18 cellular contexts compared by ENCODE assay signal in the genomic region with DNA sequence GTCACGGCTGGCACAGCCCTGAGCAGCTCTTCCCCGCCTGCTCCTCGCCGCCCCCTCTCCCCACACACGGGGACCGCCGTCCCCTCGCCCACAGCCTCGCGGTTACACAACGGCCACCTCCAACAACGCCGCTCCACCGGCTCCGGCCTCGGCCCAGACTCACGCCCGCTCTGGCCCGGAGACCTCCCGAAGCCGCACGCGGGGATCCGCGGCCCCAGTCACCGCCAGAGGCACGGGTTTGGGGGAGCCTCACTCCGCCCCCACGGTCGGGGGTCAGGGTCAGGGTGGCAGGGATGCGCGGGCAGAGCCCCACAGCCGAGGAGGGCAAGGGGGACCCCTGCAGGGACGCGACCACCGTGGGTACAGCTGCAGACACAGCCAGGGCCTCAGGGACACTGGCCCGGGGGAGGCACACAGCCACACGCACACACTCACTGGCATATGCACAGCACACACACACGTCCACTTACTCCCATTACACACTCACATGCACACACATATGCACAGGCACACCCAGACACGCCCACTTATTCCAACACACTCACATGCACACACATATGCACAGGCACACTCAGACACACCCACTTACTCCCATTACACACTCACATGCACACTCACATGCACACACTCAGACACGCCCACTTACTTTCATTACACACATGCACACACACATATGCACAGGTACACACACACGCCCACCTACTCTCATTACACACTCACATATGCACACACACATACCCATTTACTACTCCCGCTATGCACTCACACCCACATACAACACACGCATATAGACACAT. TPM values are rescaled to one million over a fixed set of nuclear protein-coding genes. Genes with fewer than 3 reads are reported as not detected.
A peak's percentile ranks its signal among the peaks of the same experiment; 100 is the strongest.
DNase-seq lines count a peak whose midpoint lies in the region; ATAC-seq, FAIRE-seq and TF ChIP-seq lines count a peak whose summit lies in the region.
"Had no signal": no experiment of that assay in that cellular context is flagged by ENCODE, and none has a peak within 500 bp of the region (broad histone marks: within the 10 kb centered on the region; RNA-seq: fewer than 3 reads in every experiment).

No MANE protein-coding gene starts in this region.

- H3K4me3 ChIP-seq in HEK293 (ENCODE audit: low read depth, low read length) (no peak overlapping the region), GM12878 (no peak overlapping the region), iPS-18a (ENCODE audit: low read length) (peak overlapping the region; percentile 70)
- H3K4me3 ChIP-seq: colonic mucosa, MG63 had no signal

- H3K4me1 Mint-ChIP-seq in activated CD4-positive, alpha-beta T cell treated with anti-CD3 and anti-CD28 coated beads, Interleukin-2, amount 10 ng/mL, durations not matched to agents 24 days and 14 days = peaks cover 13% of the 10 kb centered on the region

- TF ChIP-seq CTCF in HEK293 (tag by site-specific recombination; IDR thresholded peaks at IDR 0.05) (no peak), GM12878 (IDR thresholded peaks at IDR 0.05 in 2 of 3, conservative IDR thresholded peaks at IDR 0.05 in 1 of 3; ENCODE audit: control insufficient read depth in 2 of 3, extremely low read depth in 1 of 3, insufficient read depth in 1 of 3, low read depth in 3 of 3, low read length in 3 of 3) (no peak)

- H3K79me2 ChIP-seq in GM12878 (ENCODE audit: control insufficient read depth, insufficient read depth, low read length) = no peaks in the 10 kb centered on the region

- in situ Hi-C loops in GM12878 (cut with MboI) = no loop called here

- ATAC-seq in GM12878 = no peak
- ATAC-seq: esophagus mucosa had no signal

- TF ChIP-seq RAD21 in GM12878 (IDR thresholded peaks at IDR 0.05; ENCODE audit: insufficient read depth, low read depth, low read length) = no peak

- H2AFZ ChIP-seq in GM12878 (ENCODE audit: control insufficient read depth, low read depth, low read length) = no peak overlapping the region

- no peak for FAIRE-seq in GM12878 (lab: Jason Lieb, UNC)
- FAIRE-seq: RCC 7860 had no signal

- no peak overlapping the region for H3K4me2 ChIP-seq in GM12878 (ENCODE audit: control insufficient read depth, insufficient read depth)

- H3K36me3 ChIP-seq in HEK293 (ENCODE audit: control insufficient read depth in 2 of 2, insufficient read depth in 1 of 2, low read length in 2 of 2) (no peaks in the 10 kb centered on the region), GM12878 (ENCODE audit: control insufficient read depth in 2 of 2, insufficient read depth in 2 of 2, low read length in 1 of 2) (no peaks in the 10 kb centered on the region), iPS-18a (ENCODE audit: control insufficient read depth, low read depth, low read length) (no peaks in the 10 kb centered on the region)
- H3K36me3 ChIP-seq: BE2C, colonic mucosa, MG63 had no signal

- H3K9me3 ChIP-seq in HEK293 (ENCODE audit: control insufficient read depth, insufficient read depth, low read depth, low read length) (0 out of 2 replicates have a peak, but pooled peaks cover 2% of the 10 kb centered on the region), GM12878 (replicated peaks; ENCODE audit: control insufficient read depth, insufficient read depth, low read length) (no peaks in the 10 kb centered on the region; the same call in 2 of the 3 replicates), iPS-18a (ENCODE audit: control insufficient read depth, low read depth, low read length) (no peaks in the 10 kb centered on the region)
- H3K9me3 ChIP-seq: BE2C, colonic mucosa, MG63 had no signal

- 72% methylated on average over 38 of the region's 44 CpGs for WGBS in GM12878 (ENCODE audit: insufficient coverage, insufficient replicate concordance, low lambda C conversion rate, missing lambda C conversion rate)

- peaks cover 10% of the 10 kb centered on the region for H3K9me3 Mint-ChIP-seq in activated CD4-positive, alpha-beta T cell treated with anti-CD3 and anti-CD28 coated beads, Interleukin-2, amount 10 ng/mL, durations not matched to agents 24 days and 14 days
- H3K9me3 Mint-ChIP-seq: activated CD4-positive, alpha-beta memory T cell treated with anti-CD3 and anti-CD28 coated beads for 36 hours had no signal

- DNase-seq in GM12878 (ENCODE audit: low read depth, low spot score) = no peak
- DNase-seq in retina = peak; percentile 70
- no peak for DNase-seq in NCI-H526 treated with DMSO at 0.1 percent for 48 hours (lab: John Stamatoyannopoulos, UW)
- DNase-seq in NCI-H2227 treated with DMSO at 0.1 percent for 48 hours (lab: John Stamatoyannopoulos, UW) = no peak
- DNase-seq in activated CD4-positive, alpha-beta T cell treated with anti-CD3 and anti-CD28 coated beads, Interleukin-2, amount 10 ng/mL, durations not matched to agents 24 days and 14 days = no peak
- DNase-seq: activated CD4-positive, alpha-beta memory T cell treated with anti-CD3 and anti-CD28 coated beads for 36 hours; BE2C; colonic mucosa; DMS153; MG63; NCI-H187 treated with DMSO at 0.1 percent for 48 hours; stimulated activated CD4-positive, alpha-beta T cell treated with anti-CD3 and anti-CD28 coated beads, Interleukin-12 subunit alpha, Interleukin-12 subunit beta, amount 100 ng/mL, for 4 hours had no signal

- CTCF ChIA-PET in HEK293 (lab: Yijun Ruan, JAX) (interaction anchor here (0.9 to 2.7 kb wide), 6 partner anchors 11 to 92 kb away, joined by 3 to 15 read pairs (median 6); no protein-coding TSS in a partner anchor), GM12878 (lab: Yijun Ruan, JAX) (no interaction called here)

- no peaks in the 10 kb centered on the region for H4K20me1 ChIP-seq in GM12878 (ENCODE audit: control insufficient read depth, insufficient read depth)

- SMC1A ChIA-PET in GM12878 (lab: Charles Lee; ENCODE audit: uncharacterized antibody, unreplicated experiment) = no interaction called here

- H3K4me3 Mint-ChIP-seq in activated CD4-positive, alpha-beta T cell treated with anti-CD3 and anti-CD28 coated beads, Interleukin-2, amount 10 ng/mL, durations not matched to agents 24 days and 14 days = no peak overlapping the region
- H3K4me3 Mint-ChIP-seq: activated CD4-positive, alpha-beta memory T cell treated with anti-CD3 and anti-CD28 coated beads for 36 hours had no signal

- POLR2A ChIA-PET in HEK293 (lab: Yijun Ruan, JAX) (interaction anchor here (1.2 kb wide), 1 partner anchor 8 kb away, joined by 4 read pairs; no protein-coding TSS in a partner anchor), GM12878 (lab: Charles Lee) (interaction anchor here (0.7 kb wide), 1 partner anchor 14 kb away, joined by 3 read pairs; no protein-coding TSS in a partner anchor)

- no peak overlapping the region for H3K27ac ChIP-seq in HEK293 (ENCODE audit: extremely low read depth, low read depth, low read length)
- H3K27ac ChIP-seq in GM12878 (ENCODE audit: control insufficient read depth, insufficient read depth) = no peak overlapping the region
- H3K27ac ChIP-seq in iPS-18a (ENCODE audit: low read length) = no peak overlapping the region
- H3K27ac ChIP-seq: colonic mucosa had no signal

- H3K27ac Mint-ChIP-seq in activated CD4-positive, alpha-beta T cell treated with anti-CD3 and anti-CD28 coated beads, Interleukin-2, amount 10 ng/mL, durations not matched to agents 24 days and 14 days = no peak overlapping the region
- H3K27ac Mint-ChIP-seq: activated CD4-positive, alpha-beta memory T cell treated with anti-CD3 and anti-CD28 coated beads for 36 hours had no signal

- H3K4me1 ChIP-seq in HEK293 (ENCODE audit: control insufficient read depth, insufficient read depth, low read length) (no peaks in the 10 kb centered on the region; the same call in 1 of the 2 replicates), GM12878 (ENCODE audit: control insufficient read depth, insufficient read depth, low read length) (peaks cover 8% of the 10 kb centered on the region), iPS-18a (ENCODE audit: control insufficient read depth, low read depth, low read length) (peaks cover 24% of the 10 kb centered on the region)
- H3K4me1 ChIP-seq: BE2C, colonic mucosa had no signal

- H3K9ac ChIP-seq in GM12878 (ENCODE audit: control insufficient read depth, insufficient read depth, low read length) = no peak overlapping the region
- H3K9ac ChIP-seq in iPS-18a (ENCODE audit: low read length) = peak overlapping the region; percentile 40

- intact Hi-C loops in GM12878 (cut with micrococcal nuclease; ENCODE audit: unreplicated experiment) = no loop called here
- intact Hi-C loops in activated CD4-positive, alpha-beta T cell treated with anti-CD3 and anti-CD28 coated beads, Interleukin-2, amount 10 ng/mL, durations not matched to agents 24 days and 14 days (cut with micrococcal nuclease) = no loop called here

- TF ChIP-seq POLR2A in GM12878 (IDR thresholded peaks at IDR 0.05; ENCODE audit: low read depth, low read length) = no peak

- BruUV-seq in GM12878 (replicated peaks; lab: Mats Ljungman, UMichigan) = no TSS peak

- H3K27me3 Mint-ChIP-seq in activated CD4-positive, alpha-beta T cell treated with anti-CD3 and anti-CD28 coated beads, Interleukin-2, amount 10 ng/mL, durations not matched to agents 24 days and 14 days = peaks cover 29% of the 10 kb centered on the region

- H3K27me3 ChIP-seq in GM12878 (replicated peaks in 1 of 2; ENCODE audit: control insufficient read depth in 2 of 2, insufficient read depth in 2 of 2, low read length in 1 of 2) = peaks cover 0 to 3% of the 10 kb centered on the region in 2 experiments; a peak in 2 of 4 replicates
- H3K27me3 ChIP-seq in iPS-18a (ENCODE audit: control insufficient read depth, insufficient read depth, low read length) = peaks cover 30% of the 10 kb centered on the region

- no peak for TF ChIP-seq EP300 in GM12878 (IDR thresholded peaks at IDR 0.05; ENCODE audit: borderline replicate concordance in 1 of 2, control insufficient read depth in 1 of 2, low read depth in 2 of 2, low read length in 2 of 2)

- no peaks in the 10 kb centered on the region for H3K36me3 Mint-ChIP-seq in activated CD4-positive, alpha-beta T cell treated with anti-CD3 and anti-CD28 coated beads, Interleukin-2, amount 10 ng/mL, durations not matched to agents 24 days and 14 days (ENCODE audit: low read depth)
- H3K36me3 Mint-ChIP-seq: activated CD4-positive, alpha-beta memory T cell treated with anti-CD3 and anti-CD28 coated beads for 36 hours had no signal

- RAD21 ChIA-PET in GM12878 (lab: Charles Lee; ENCODE audit: unreplicated experiment) = interaction anchor here (0.6 kb wide), 1 partner anchor 14 kb away, joined by 3 read pairs; no protein-coding TSS in a partner anchor

RNA-seq across cellular contexts. Expression of gene TTYH1, which starts 1.6 kb away (rescaled TPM):
- total RNA-seq in GM12878 (2013; cell fraction: nucleolus; rRNA removed) = 0.31 and 0.81 TPM in 2 replicates
- total RNA-seq in GM12878 (2014; rRNA removed) = 0.27 TPM in 1 of 2 replicates, not detected in the other
- 0.09 TPM in 1 of 2 replicates, not detected in the other for total RNA-seq in GM12878 (2014; rRNA removed; fragmentation: Illumina TruSeq; extraction: Trizol)
- 0.32 and 0.36 TPM in 2 replicates for total RNA-seq in GM12878 (2021)
- 0.16 TPM for polyA plus RNA-seq in GM12878 (2011; ENCODE audit: low read depth)
- not detected in 2 replicates for polyA plus RNA-seq in GM12878 (2011; rRNA removed)
- 0.08 TPM in 1 of 2 replicates, not detected in the other for polyA plus RNA-seq in GM12878 (2011; cell fraction: cytosol; rRNA removed)
- 0.23 and 0.31 TPM in 2 replicates for polyA plus RNA-seq in GM12878 (2011; cell fraction: nucleus; rRNA removed)
- 0.36 and 0.76 TPM in 2 replicates for polyA plus RNA-seq in GM12878 (2012)
- polyA plus RNA-seq in GM12878 (2014; fragmentation: Illumina TruSeq; extraction: Trizol) = 0.01 TPM in 1 of 2 replicates, not detected in the other
- polyA plus RNA-seq in GM12878 (2014; fragmentation: Nextera tagmentation; extraction: Ambion mirVana) = under 1 TPM in 1 of 2 experiments, not detected in 1; 0.05 TPM
- 0.08 TPM in 1 of 2 replicates, not detected in the other for polyA plus RNA-seq in GM12878 (2014; rRNA removed)
- under 1 TPM; 0.16 to 0.26 TPM for polyA plus RNA-seq in GM12878 (2016; fragmentation: Nextera tagmentation; extraction: Ambion mirVana)
- polyA minus RNA-seq in GM12878 (2011; rRNA and poly(A)+ RNA removed) = not detected in 2 replicates
- polyA minus RNA-seq in GM12878 (2011; cell fraction: cytosol; rRNA and poly(A)+ RNA removed) = not detected in 2 replicates
- polyA minus RNA-seq in GM12878 (2011; cell fraction: nucleus; rRNA and poly(A)+ RNA removed) = not detected in 2 replicates
- 0.21 and 0.78 TPM in 2 replicates for total RNA-seq in activated CD4-positive, alpha-beta T cell treated with anti-CD3 and anti-CD28 coated beads, Interleukin-2, amount 10 ng/mL, durations not matched to agents 24 days and 14 days
- total RNA-seq: activated CD4-positive, alpha-beta memory T cell treated with anti-CD3 and anti-CD28 coated beads for 36 hours; kidney epithelial cell had no signal

RNA-seq across cellular contexts. Expression of gene LENG8, which starts 32.1 kb away (rescaled TPM):
- total RNA-seq in GM12878 (2013; cell fraction: nucleolus; rRNA removed) = 745 and 840 TPM in 2 replicates
- 21.7 and 26.3 TPM in 2 replicates for total RNA-seq in GM12878 (2014; rRNA removed)
- 11.3 and 11.5 TPM in 2 replicates for total RNA-seq in GM12878 (2014; rRNA removed; fragmentation: Illumina TruSeq; extraction: Trizol)
- total RNA-seq in GM12878 (2021) = 119 and 145 TPM in 2 replicates
- 107 TPM for polyA plus RNA-seq in GM12878 (2011; ENCODE audit: low read depth)
- polyA plus RNA-seq in GM12878 (2011; rRNA removed) = 16.2 and 36.4 TPM in 2 replicates
- polyA plus RNA-seq in GM12878 (2011; cell fraction: cytosol; rRNA removed) = 67.6 and 93.3 TPM in 2 replicates
- 848 and 1,111 TPM in 2 replicates for polyA plus RNA-seq in GM12878 (2011; cell fraction: nucleus; rRNA removed)
- polyA plus RNA-seq in GM12878 (2012) = 140 and 142 TPM in 2 replicates
- 14.8 and 32.4 TPM in 2 replicates for polyA plus RNA-seq in GM12878 (2014; fragmentation: Illumina TruSeq; extraction: Trizol)
- 1 to 10 TPM; 2.3 to 2.5 TPM for polyA plus RNA-seq in GM12878 (2014; fragmentation: Nextera tagmentation; extraction: Ambion mirVana)
- polyA plus RNA-seq in GM12878 (2014; rRNA removed) = 143 and 168 TPM in 2 replicates
- polyA plus RNA-seq in GM12878 (2016; fragmentation: Nextera tagmentation; extraction: Ambion mirVana) = 10 to 100 TPM; 46.0 to 51.4 TPM
- polyA minus RNA-seq in GM12878 (2011; rRNA and poly(A)+ RNA removed) = 30.6 and 63.8 TPM in 2 replicates
- 25.0 and 27.4 TPM in 2 replicates for polyA minus RNA-seq in GM12878 (2011; cell fraction: cytosol; rRNA and poly(A)+ RNA removed)
- polyA minus RNA-seq in GM12878 (2011; cell fraction: nucleus; rRNA and poly(A)+ RNA removed) = 96.6 and 120 TPM in 2 replicates
- 202 and 214 TPM in 2 replicates for total RNA-seq in activated CD4-positive, alpha-beta T cell treated with anti-CD3 and anti-CD28 coated beads, Interleukin-2, amount 10 ng/mL, durations not matched to agents 24 days and 14 days

RNA-seq across cellular contexts. Expression of gene LENG9, which starts 46.7 kb away (rescaled TPM):
- 3.4 and 4.5 TPM in 2 replicates for total RNA-seq in GM12878 (2013; cell fraction: nucleolus; rRNA removed)
- total RNA-seq in GM12878 (2014; rRNA removed) = 2.9 and 4.0 TPM in 2 replicates
- 0.76 and 0.78 TPM in 2 replicates for total RNA-seq in GM12878 (2014; rRNA removed; fragmentation: Illumina TruSeq; extraction: Trizol)
- 2.5 and 3.5 TPM in 2 replicates for total RNA-seq in GM12878 (2021)
- polyA plus RNA-seq in GM12878 (2011; ENCODE audit: low read depth) = 0.26 TPM
- 0.09 and 0.20 TPM in 2 replicates for polyA plus RNA-seq in GM12878 (2011; rRNA removed)
- 0.27 and 0.55 TPM in 2 replicates for polyA plus RNA-seq in GM12878 (2011; cell fraction: cytosol; rRNA removed)
- polyA plus RNA-seq in GM12878 (2011; cell fraction: nucleus; rRNA removed) = 0.67 and 0.78 TPM in 2 replicates
- 1.1 and 1.8 TPM in 2 replicates for polyA plus RNA-seq in GM12878 (2012)
- 0.11 and 0.46 TPM in 2 replicates for polyA plus RNA-seq in GM12878 (2014; fragmentation: Illumina TruSeq; extraction: Trizol)
- 1 to 10 TPM in 1 of 2 experiments, under 1 TPM in 1; 0.18 to 1.7 TPM for polyA plus RNA-seq in GM12878 (2014; fragmentation: Nextera tagmentation; extraction: Ambion mirVana)
- 2.1 and 2.7 TPM in 2 replicates for polyA plus RNA-seq in GM12878 (2014; rRNA removed)
- polyA plus RNA-seq in GM12878 (2016; fragmentation: Nextera tagmentation; extraction: Ambion mirVana) = under 1 TPM in 1 of 2 experiments, not detected in 1; 0.09 TPM
- polyA minus RNA-seq in GM12878 (2011; rRNA and poly(A)+ RNA removed) = 0.22 and 1.8 TPM in 2 replicates
- polyA minus RNA-seq in GM12878 (2011; cell fraction: cytosol; rRNA and poly(A)+ RNA removed) = 1.2 and 1.7 TPM in 2 replicates
- 2.8 and 3.3 TPM in 2 replicates for polyA minus RNA-seq in GM12878 (2011; cell fraction: nucleus; rRNA and poly(A)+ RNA removed)
- 8.2 and 8.3 TPM in 2 replicates for total RNA-seq in activated CD4-positive, alpha-beta T cell treated with anti-CD3 and anti-CD28 coated beads, Interleukin-2, amount 10 ng/mL, durations not matched to agents 24 days and 14 days

RNA-seq across cellular contexts. Expression of gene LAIR1, which starts 52.2 kb away (rescaled TPM):
- total RNA-seq in GM12878 (2013; cell fraction: nucleolus; rRNA removed) = 55.2 and 74.0 TPM in 2 replicates
- total RNA-seq in GM12878 (2014; rRNA removed) (36.2 and 41.2 TPM in 2 replicates), GM12878 (2014; rRNA removed; fragmentation: Illumina TruSeq; extraction: Trizol) (39.2 and 41.8 TPM in 2 replicates), GM12878 (2021) (43.1 and 44.4 TPM in 2 replicates)
- not detected for polyA plus RNA-seq in GM12878 (2011; ENCODE audit: low read depth)
- polyA plus RNA-seq in GM12878 (2011; rRNA removed) (13.5 and 15.5 TPM in 2 replicates), GM12878 (2014; fragmentation: Illumina TruSeq; extraction: Trizol) (35.2 and 49.1 TPM in 2 replicates), GM12878 (2014; fragmentation: Nextera tagmentation; extraction: Ambion mirVana) (10 to 100 TPM in 1 of 2 experiments, 1 to 10 TPM in 1; 8.6 to 13.1 TPM), GM12878 (2014; rRNA removed) (58.2 and 62.0 TPM in 2 replicates), GM12878 (2016; fragmentation: Nextera tagmentation; extraction: Ambion mirVana) (10 to 100 TPM; 30.7 to 31.3 TPM)
- polyA plus RNA-seq in GM12878 (2011; cell fraction: cytosol; rRNA removed) = 11.1 and 15.1 TPM in 2 replicates
- 32.7 and 35.3 TPM in 2 replicates for polyA plus RNA-seq in GM12878 (2011; cell fraction: nucleus; rRNA removed)
- polyA plus RNA-seq in GM12878 (2012) = 0.13 and 0.23 TPM in 2 replicates
- polyA minus RNA-seq in GM12878 (2011; rRNA and poly(A)+ RNA removed) = 9.7 and 14.6 TPM in 2 replicates
- 4.9 and 8.4 TPM in 2 replicates for polyA minus RNA-seq in GM12878 (2011; cell fraction: cytosol; rRNA and poly(A)+ RNA removed)
- polyA minus RNA-seq in GM12878 (2011; cell fraction: nucleus; rRNA and poly(A)+ RNA removed) = 10.9 and 19.9 TPM in 2 replicates
- total RNA-seq in activated CD4-positive, alpha-beta T cell treated with anti-CD3 and anti-CD28 coated beads, Interleukin-2, amount 10 ng/mL, durations not matched to agents 24 days and 14 days = 5.9 and 7.7 TPM in 2 replicates

RNA-seq across cellular contexts. Expression of gene CDC42EP5, which starts 56.2 kb away (rescaled TPM):
- 3.9 and 7.3 TPM in 2 replicates for total RNA-seq in GM12878 (2013; cell fraction: nucleolus; rRNA removed)
- total RNA-seq in GM12878 (2014; rRNA removed) (1.3 and 1.8 TPM in 2 replicates), GM12878 (2014; rRNA removed; fragmentation: Illumina TruSeq; extraction: Trizol) (1.2 TPM in 1 of 2 replicates, not detected in the other), GM12878 (2021) (1.4 and 1.5 TPM in 2 replicates)
- polyA plus RNA-seq in GM12878 (2011; ENCODE audit: low read depth) = not detected
- polyA plus RNA-seq in GM12878 (2011; rRNA removed) (0.40 and 0.42 TPM in 2 replicates), GM12878 (2014; fragmentation: Illumina TruSeq; extraction: Trizol) (not detected in 2 replicates), GM12878 (2014; fragmentation: Nextera tagmentation; extraction: Ambion mirVana) (not detected), GM12878 (2014; rRNA removed) (1.1 and 1.4 TPM in 2 replicates), GM12878 (2016; fragmentation: Nextera tagmentation; extraction: Ambion mirVana) (not detected)
- polyA plus RNA-seq in GM12878 (2011; cell fraction: cytosol; rRNA removed) = 0.81 and 1.2 TPM in 2 replicates
- polyA plus RNA-seq in GM12878 (2011; cell fraction: nucleus; rRNA removed) = 0.23 and 0.99 TPM in 2 replicates
- polyA plus RNA-seq in GM12878 (2012) = 0.49 and 0.79 TPM in 2 replicates
- not detected in 2 replicates for polyA minus RNA-seq in GM12878 (2011; rRNA and poly(A)+ RNA removed)
- polyA minus RNA-seq in GM12878 (2011; cell fraction: cytosol; rRNA and poly(A)+ RNA removed) = not detected in 2 replicates
- polyA minus RNA-seq in GM12878 (2011; cell fraction: nucleus; rRNA and poly(A)+ RNA removed) = not detected in 2 replicates
- 0.61 and 0.64 TPM in 2 replicates for total RNA-seq in activated CD4-positive, alpha-beta T cell treated with anti-CD3 and anti-CD28 coated beads, Interleukin-2, amount 10 ng/mL, durations not matched to agents 24 days and 14 days
- total RNA-seq: activated CD4-positive, alpha-beta memory T cell treated with anti-CD3 and anti-CD28 coated beads for 36 hours; mononuclear cell had no signal
